Comparison of ENCODE assay signal across 23 cellular contexts in the genomic region with DNA sequence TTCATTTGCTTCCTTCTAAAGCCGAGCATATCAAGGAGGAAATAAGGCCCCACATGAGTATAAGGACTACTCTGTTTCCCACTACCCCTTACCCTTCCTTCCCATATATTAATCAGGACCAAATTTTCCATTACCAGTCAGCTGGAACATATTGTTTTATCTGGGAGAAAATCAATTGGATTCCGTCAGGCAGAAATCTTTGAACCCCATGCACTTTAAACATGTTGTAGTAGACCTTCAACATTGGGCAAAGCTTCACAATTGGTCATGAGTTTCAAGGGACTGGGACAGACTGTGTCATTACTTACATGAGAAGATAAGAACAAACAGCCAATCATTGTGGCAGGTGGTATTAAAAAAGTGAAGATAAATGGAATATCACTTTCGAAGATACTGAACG.
"Had no signal": no experiment of that assay in that cellular context is flagged by ENCODE, and none has a peak within 500 bp of the region (broad histone marks: within the 10 kb centered on the region; RNA-seq: fewer than 3 reads in every experiment).

No MANE protein-coding gene starts in this region.

- H3K27me3 ChIP-seq: colonic mucosa, esophagus squamous epithelium, gastrocnemius medialis, heart right ventricle had no signal

- H3K36me3 ChIP-seq: colonic mucosa, gastrocnemius medialis, lower lobe of right lung had no signal

- H3K27ac ChIP-seq: colonic mucosa, epithelial cell of prostate, esophagus squamous epithelium, gastrocnemius medialis, heart right ventricle, left ventricle myocardium inferior, lower lobe of right lung had no signal

- ATAC-seq: esophagus mucosa; gastrocnemius medialis; heart right ventricle; left cardiac atrium; lower lobe of right lung; naive thymus-derived CD4-positive, alpha-beta T cell had no signal

- H3K9me3 ChIP-seq: colonic mucosa, gastrocnemius medialis had no signal

- H3K4me1 ChIP-seq: colonic mucosa, esophagus squamous epithelium, gastrocnemius medialis, heart right ventricle, left ventricle myocardium inferior, lower lobe of right lung had no signal

- FAIRE-seq: endometrium, islet of Langerhans, keratinocyte had no signal

- H3K4me3 ChIP-seq: colonic mucosa, esophagus squamous epithelium, gastrocnemius medialis, heart right ventricle, left ventricle myocardium inferior, lower lobe of right lung had no signal

- DNase-seq: colonic mucosa; cortex of kidney; effector CD8-positive, alpha-beta T cell; erythroblast; esophagus squamous epithelium; foreskin fibroblast; foreskin melanocyte; gastrocnemius medialis; glutamatergic neuron; head of caudate nucleus; heart right ventricle; hippocampal formation; left cardiac atrium; left ventricle myocardium inferior; lower lobe of right lung; mesenchymal stem cell; midbrain; naive thymus-derived CD4-positive, alpha-beta T cell had no signal
